In genomic region chr22:46297151-46297819, GRCh38 we compare ENCODE assay signal across 8 cellular contexts. TPM values are rescaled to one million over a fixed set of nuclear protein-coding genes. Genes with fewer than 3 reads are reported as not detected.
DNase-seq lines count a peak whose midpoint lies in the region; ATAC-seq and TF ChIP-seq lines count a peak whose summit lies in the region.

No MANE protein-coding gene starts in this region.

- H3K4me1 ChIP-seq in foreskin keratinocyte: peaks cover under 1% of the 10 kb centered on the region
- peaks cover 6 to 10% of the 10 kb centered on the region in 2 experiments for H3K4me1 ChIP-seq in trophoblast cell (ENCODE audit: control insufficient read depth in 1 of 2, insufficient read depth in 2 of 2, low read length in 2 of 2)

- peak overlapping the region; percentile 78 for H3K9ac ChIP-seq in trophoblast cell (ENCODE audit: low read length)

- H3K27me3 ChIP-seq in foreskin keratinocyte (no peaks in the 10 kb centered on the region), trophoblast cell (ENCODE audit: insufficient read depth, low read length) (no peaks in the 10 kb centered on the region)

- peaks cover 1% of the 10 kb centered on the region for H3K9me3 ChIP-seq in trophoblast cell (ENCODE audit: insufficient read depth, low read depth, low read length)

- H2AK5ac ChIP-seq in trophoblast cell (ENCODE audit: low read length): peak overlapping the region; percentile 29

- H2AFZ ChIP-seq in trophoblast cell (ENCODE audit: insufficient read depth, low read length, poor library complexity): peak overlapping the region; percentile 83

- peak overlapping the region; percentile 70 for H2BK5ac ChIP-seq in trophoblast cell (ENCODE audit: low read depth, low read length, poor library complexity)

- H3K27ac ChIP-seq in foreskin keratinocyte (peak overlapping the region; percentile 18), trophoblast cell (ENCODE audit: low read depth, low read length) (no peak overlapping the region)

- H3K79me1 ChIP-seq in trophoblast cell (ENCODE audit: low read length): peaks cover 10% of the 10 kb centered on the region

- TF ChIP-seq CTCF in AG09309 (IDR thresholded peaks at IDR 0.05; ENCODE audit: control insufficient read depth, insufficient read depth, low read depth, low read length, missing control alignments) (no peak), foreskin keratinocyte (conservative IDR thresholded peaks at IDR 0.05) (no peak)

- peak overlapping the region; percentile 53 for H3K4ac ChIP-seq in trophoblast cell (ENCODE audit: low read depth, low read length)

- ATAC-seq in GM18873 (IDR thresholded peaks at IDR 0.05; ENCODE audit: low FRiP score, unreplicated experiment) (peak; percentile 6), foreskin keratinocyte (peak; percentile 4), HG03175 (IDR thresholded peaks at IDR 0.05; ENCODE audit: unreplicated experiment) (no peak)

- peak overlapping the region; percentile 91 for H4K91ac ChIP-seq in trophoblast cell (ENCODE audit: low read depth, low read length)

- H2BK12ac ChIP-seq in trophoblast cell (ENCODE audit: low read length): no peak overlapping the region

- peak overlapping the region; percentile 92 for H3K4me2 ChIP-seq in trophoblast cell (ENCODE audit: low read length)

- H3K23ac ChIP-seq in trophoblast cell (ENCODE audit: low read length): no peak overlapping the region

- DNase-seq in AG09309 (ENCODE audit: low read depth) (no peak), HK-2 (ENCODE audit: unreplicated experiment) (peak; percentile 50), UCSD-AML1 (lab: John Stamatoyannopoulos, UW; ENCODE audit: unreplicated experiment) (peak; percentile 43), foreskin keratinocyte (peak in 1 of 2 donors; percentile 15), trophoblast cell (peak in 1 of 2 donors; percentile 9), NK-92 (lab: John Stamatoyannopoulos, UW; ENCODE audit: unreplicated experiment) (no peak)

- H3K18ac ChIP-seq in trophoblast cell (ENCODE audit: low read length): peak overlapping the region; percentile 92

- peak overlapping the region; percentile 64 for H4K8ac ChIP-seq in trophoblast cell (ENCODE audit: low read depth, low read length)

- H2BK120ac ChIP-seq in trophoblast cell (ENCODE audit: insufficient read depth, low read length, poor library complexity): peak overlapping the region; percentile 64

- peaks cover 12 to 31% of the 10 kb centered on the region in 2 experiments for H3K36me3 ChIP-seq in trophoblast cell (ENCODE audit: control insufficient read depth in 1 of 2, insufficient read depth in 2 of 2, low read length in 2 of 2)

- H3K4me3 ChIP-seq in AG09309 (ENCODE audit: control insufficient read depth, low read depth, low read length) (peak overlapping the region; percentile 79), trophoblast cell (ENCODE audit: low read depth, low read length) (peak overlapping the region; percentile 87)

- peak overlapping the region; percentile 81 for H3K14ac ChIP-seq in trophoblast cell (ENCODE audit: low read length)

- H3K79me2 ChIP-seq in trophoblast cell (ENCODE audit: control insufficient read depth, insufficient read depth, low read length, poor library complexity): peaks cover 9% of the 10 kb centered on the region

- peak overlapping the region; percentile 72 for H4K12ac ChIP-seq in trophoblast cell (ENCODE audit: low read depth, low read length)

- WGBS in trophoblast cell (ENCODE audit: extremely low coverage, insufficient coverage, insufficient read length): no CpG with 5 or more reads among the region's 32 CpGs

RNA-seq across cellular contexts. Expression of gene GTSE1, which starts 0.6 kb away (rescaled TPM):
- total RNA-seq in foreskin keratinocyte: 23.8 and 28.6 TPM in 2 replicates
- polyA plus RNA-seq in foreskin keratinocyte: 11.4 and 16.6 TPM in 2 replicates
- polyA plus RNA-seq in trophoblast cell (2013): 20.9 and 23.5 TPM in 2 replicates

RNA-seq across cellular contexts. Expression of gene TTC38, which starts 29.5 kb away (rescaled TPM):
- total RNA-seq in foreskin keratinocyte: 14.7 and 15.6 TPM in 2 replicates
- polyA plus RNA-seq in foreskin keratinocyte: 10.8 and 11.7 TPM in 2 replicates
- 11.4 and 12.4 TPM in 2 replicates for polyA plus RNA-seq in trophoblast cell (2013)

RNA-seq across cellular contexts. Expression of gene PKDREJ, which starts 34.1 kb away (rescaled TPM):
- not detected in 2 replicates for total RNA-seq in foreskin keratinocyte
- polyA plus RNA-seq in foreskin keratinocyte: under 0.01 TPM in 1 of 2 replicates, not detected in the other
- under 0.01 TPM in 2 replicates for polyA plus RNA-seq in trophoblast cell (2013)

RNA-seq across cellular contexts. Expression of gene TRMU, which starts 38.2 kb away (rescaled TPM):
- total RNA-seq in foreskin keratinocyte: 35.8 and 42.7 TPM in 2 replicates
- polyA plus RNA-seq in foreskin keratinocyte: 35.4 and 45.0 TPM in 2 replicates
- 28.5 TPM in 2 replicates for polyA plus RNA-seq in trophoblast cell (2013)

RNA-seq across cellular contexts. Expression of gene CDPF1, which starts 47.2 kb away (rescaled TPM):
- 7.5 and 8.0 TPM in 2 replicates for total RNA-seq in foreskin keratinocyte
- polyA plus RNA-seq in foreskin keratinocyte: 9.0 and 9.2 TPM in 2 replicates
- 5.5 and 5.9 TPM in 2 replicates for polyA plus RNA-seq in trophoblast cell (2013)

Comparison
In these comparisons a context has a peak if more than half of its experiments do, and no peak if none do; other contexts are left out.
1. DNase-seq: peak in HK-2 (single experiment) and UCSD-AML1 (single experiment); none in AG09309 (single experiment) and NK-92 (single experiment).